1 cellular context compared by ENCODE assay signal in genomic region chr20:33689973-33690372, GRCh38.
TF ChIP-seq lines count a peak whose summit lies in the region.

No MANE protein-coding gene starts in this region.

TF ChIP-seq in K562, 482 proteins besides CTCF, POLR2A, EP300 and RAD21 (continued from another document):
- TF ChIP-seq AFF4 (CRISPR knock-in tag; IDR thresholded peaks at IDR 0.05), result no peak
- TF ChIP-seq ZNF639 (CRISPR knock-in tag; conservative IDR thresholded peaks at IDR 0.05 in 1 of 2, IDR thresholded peaks at IDR 0.05 in 1 of 2), result peak in 1 of 2 experiments; percentile 74; a peak in 2 of 4 replicates
- peak; percentile 90; the same call in 1 of the 2 replicates for TF ChIP-seq TCF7 (IDR thresholded peaks at IDR 0.05; ENCODE audit: borderline replicate concordance)
- TF ChIP-seq ZNF592 (IDR thresholded peaks at IDR 0.05), result 0 out of 2 replicates have a peak, but pooled peaks have one; percentile 34
- no peak for TF ChIP-seq SETDB1 (IDR thresholded peaks at IDR 0.05; ENCODE audit: low read length)
- TF ChIP-seq NFIX (CRISPR knock-in tag; IDR thresholded peaks at IDR 0.05; ENCODE audit: low read depth), result no peak
- no peak for TF ChIP-seq GTF2E2 (tag; IDR thresholded peaks at IDR 0.05)
- no peak for TF ChIP-seq ZBTB2 (IDR thresholded peaks at IDR 0.05)
- TF ChIP-seq RNF2 (IDR thresholded peaks at IDR 0.05), result peak; percentile 87
- peak; percentile 90 for TF ChIP-seq ATF3 (IDR thresholded peaks at IDR 0.05)
- TF ChIP-seq ATF3 (CRISPR knock-in tag; conservative IDR thresholded peaks at IDR 0.05), result peak; percentile 90
- peak; percentile 93 for TF ChIP-seq CBFA2T2 (conservative IDR thresholded peaks at IDR 0.05)
- TF ChIP-seq TEAD4 (IDR thresholded peaks at IDR 0.05; ENCODE audit: low read length), result peak; percentile 94
- TF ChIP-seq TEAD4 (CRISPR knock-in tag; IDR thresholded peaks at IDR 0.05; ENCODE audit: borderline replicate concordance), result no peak
- TF ChIP-seq NFIC (IDR thresholded peaks at IDR 0.05), result peak; percentile 95
- TF ChIP-seq PBX2 (CRISPR knock-in tag; IDR thresholded peaks at IDR 0.05; ENCODE audit: low read depth), result peak; percentile 26; the same call in 1 of the 2 replicates
- peak; percentile 55 for TF ChIP-seq PBX2 (tag; conservative IDR thresholded peaks at IDR 0.05; ENCODE audit: low read depth)
- no peak for TF ChIP-seq ZNF431 (CRISPR knock-in tag; IDR thresholded peaks at IDR 0.05)
- TF ChIP-seq MAFG (tag; conservative IDR thresholded peaks at IDR 0.05), result 0 out of 2 replicates have a peak, but pooled peaks have one; percentile 5
- peak; percentile 61 for TF ChIP-seq NEUROD1 (IDR thresholded peaks at IDR 0.05; ENCODE audit: borderline replicate concordance, low read depth, low read length, partially characterized antibody)
- peak in 1 of 2 experiments; percentile 73; a peak in 3 of 4 replicates for TF ChIP-seq TRIM24 (IDR thresholded peaks at IDR 0.05)
- TF ChIP-seq ZNF274 (IDR thresholded peaks at IDR 0.05; ENCODE audit: borderline replicate concordance, low read depth, low read length), result 0 out of 2 replicates have a peak, but pooled peaks have one; percentile 18
- TF ChIP-seq GATA2 (CRISPR knock-in tag; IDR thresholded peaks at IDR 0.05), result peak; percentile 72
- peak; percentile 34; the same call in 1 of the 2 replicates for TF ChIP-seq NFE2 (IDR thresholded peaks at IDR 0.05; ENCODE audit: low read depth)
- TF ChIP-seq BCOR (IDR thresholded peaks at IDR 0.05), result peak; percentile 38; the same call in 1 of the 2 replicates
- TF ChIP-seq JUND (IDR thresholded peaks at IDR 0.05; ENCODE audit: borderline replicate concordance, low read depth, low read length), result peak; percentile 95
- peak; percentile 87; the same call in 1 of the 3 replicates for TF ChIP-seq JUND (tag; IDR thresholded peaks at IDR 0.05; ENCODE audit: borderline replicate concordance, low read depth, low read length)
- peak; percentile 70 for TF ChIP-seq CEBPB (tag; IDR thresholded peaks at IDR 0.05)
- peak in 1 of 2 experiments; percentile 50 for TF ChIP-seq E2F6 (IDR thresholded peaks at IDR 0.05; ENCODE audit: borderline replicate concordance in 1 of 2, extremely low read depth in 1 of 2, insufficient read depth in 1 of 2, insufficient read length in 1 of 2, low read depth in 1 of 2, low read length in 1 of 2, poor library complexity in 1 of 2, severe bottlenecking in 1 of 2)
- no peak for TF ChIP-seq ZNF436 (CRISPR knock-in tag; IDR thresholded peaks at IDR 0.05)
- peak; percentile 51; the same call in 1 of the 2 replicates for TF ChIP-seq MYC (IDR thresholded peaks at IDR 0.05; ENCODE audit: low read depth, low read length)
- TF ChIP-seq MYC (CRISPR knock-in tag; IDR thresholded peaks at IDR 0.05; ENCODE audit: borderline replicate concordance, low read depth), result no peak
- no peak for TF ChIP-seq ZNF707 (CRISPR knock-in tag; conservative IDR thresholded peaks at IDR 0.05)
- TF ChIP-seq NCOA2 (IDR thresholded peaks at IDR 0.05; ENCODE audit: partially characterized antibody in 2 of 2), result no peak
- peak; percentile 55; the same call in 1 of the 2 replicates for TF ChIP-seq MAX (CRISPR knock-in tag; IDR thresholded peaks at IDR 0.05)
- TF ChIP-seq FOXP1 (CRISPR knock-in tag; IDR thresholded peaks at IDR 0.05), result no peak
- TF ChIP-seq U2AF1 (optimal IDR thresholded peaks at IDR 0.05; ENCODE audit: low read depth, low read length), result no peak
